Comparison of ENCODE assay signal across 11 cellular contexts in the genomic region with DNA sequence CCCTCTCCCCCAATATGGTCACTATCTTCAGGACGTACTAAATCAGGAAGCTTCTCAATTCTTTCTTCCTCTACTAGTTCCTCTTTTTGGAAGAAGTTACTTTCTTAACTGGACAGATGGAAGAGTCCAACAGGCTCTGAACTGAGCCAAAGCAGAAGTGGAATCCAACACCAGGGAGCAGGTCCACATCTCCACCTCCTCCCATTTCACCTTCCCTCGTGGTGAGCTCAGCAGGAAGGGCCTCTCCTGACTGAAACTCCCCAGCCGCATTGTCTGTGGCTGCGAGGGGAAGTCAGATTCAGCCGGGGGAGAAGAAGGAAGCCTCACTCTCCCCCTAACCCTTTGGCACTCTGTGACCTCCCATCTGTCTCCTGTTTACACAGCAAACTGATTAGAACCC.
DNase-seq lines count a peak whose midpoint lies in the region; ATAC-seq and TF ChIP-seq lines count a peak whose summit lies in the region.
"Had no signal": no experiment of that assay in that cellular context is flagged by ENCODE, and none has a peak within 500 bp of the region (broad histone marks: within the 10 kb centered on the region; RNA-seq: fewer than 3 reads in every experiment).

No MANE protein-coding gene starts in this region.

- H3K4me3 Mint-ChIP-seq in GM23338, result no peak overlapping the region
- no peak overlapping the region for H3K4me3 Mint-ChIP-seq in effector memory CD8-positive, alpha-beta T cell
- H3K4me3 Mint-ChIP-seq in stimulated activated naive B cell treated with anti-CD40 and anti-IgM and Interleukin-4, amounts not matched to agents 10 μg/mL and 1 μg/mL and 100 μg/mL, for 72 hours, result peak overlapping the region; percentile 14 to 34
- H3K4me3 Mint-ChIP-seq: brain, nephron had no signal

- H3K27ac ChIP-seq in GM23338 (ENCODE audit: low read depth), result no peak overlapping the region

- no peaks in the 10 kb centered on the region for H3K4me1 Mint-ChIP-seq in GM23338
- peaks cover 4 to 7% of the 10 kb centered on the region in 2 donors for H3K4me1 Mint-ChIP-seq in effector memory CD8-positive, alpha-beta T cell (ENCODE audit: low read depth in 2 of 2)
- H3K4me1 Mint-ChIP-seq in stimulated activated naive B cell treated with anti-CD40 and anti-IgM and Interleukin-4, amounts not matched to agents 10 μg/mL and 1 μg/mL and 100 μg/mL, for 72 hours, result peaks cover 26 to 47% of the 10 kb centered on the region in 2 donors
- H3K4me1 Mint-ChIP-seq: brain, nephron had no signal

- H3K4me2 ChIP-seq in GM23338, result no peak overlapping the region

- DNase-seq in GM23338 (ENCODE audit: low spot score), result no peak
- peak; percentile 75 to 97 for DNase-seq in NOMO-1 (lab: John Stamatoyannopoulos, UW; ENCODE audit: unreplicated experiment in 2 of 2)
- DNase-seq in effector memory CD8-positive, alpha-beta T cell, result no peak
- peak; percentile 20 for DNase-seq in stimulated activated naive B cell treated with anti-CD40 and anti-IgM and Interleukin-4, amounts not matched to agents 10 μg/mL and 1 μg/mL and 100 μg/mL, for 72 hours
- no peak for DNase-seq in NCI-H146 (lab: John Stamatoyannopoulos, UW)
- no peak for DNase-seq in activated naive CD4-positive, alpha-beta T cell treated with Interleukin-2 at 50 U/mL for 16 hours
- DNase-seq: activated naive CD4-positive, alpha-beta T cell; MM.1S had no signal

- peaks cover 16% of the 10 kb centered on the region; the same call in 1 of the 2 replicates for H3K9me2 ChIP-seq in GM23338 (ENCODE audit: insufficient read depth)

- no peak for ATAC-seq in GM23338
- peak; percentile 19 for ATAC-seq in effector memory CD8-positive, alpha-beta T cell (replicated peaks)
- peak; percentile 56 to 58 for ATAC-seq in stimulated activated naive B cell treated with anti-CD40 and anti-IgM and Interleukin-4, amounts not matched to agents 10 μg/mL and 1 μg/mL and 100 μg/mL, for 72 hours (replicated peaks)
- no peak for ATAC-seq in GM18519 (IDR thresholded peaks at IDR 0.05; ENCODE audit: low FRiP score, unreplicated experiment)

- H3F3A ChIP-seq in GM23338 (replicated peaks; ENCODE audit: low read depth), result no peaks in the 10 kb centered on the region

- no peaks in the 10 kb centered on the region for H3K27me3 ChIP-seq in GM23338 (ENCODE audit: insufficient read depth)

- H2AFZ ChIP-seq in GM23338, result 0 out of 2 replicates have a peak overlapping the region, but pooled peaks have one; percentile 84

- no peaks in the 10 kb centered on the region for H3K4me1 ChIP-seq in GM23338 (ENCODE audit: insufficient read depth)

- H3K36me3 ChIP-seq in GM23338 (ENCODE audit: insufficient read depth), result no peaks in the 10 kb centered on the region

- no peaks in the 10 kb centered on the region for H3K79me2 ChIP-seq in GM23338 (replicated peaks; ENCODE audit: insufficient read depth)

- no peaks in the 10 kb centered on the region for H4K20me1 ChIP-seq in GM23338 (replicated peaks; ENCODE audit: insufficient read depth)

- no peak overlapping the region for H3K27ac Mint-ChIP-seq in GM23338
- peak overlapping the region in 1 of 2 donors; percentile 35 for H3K27ac Mint-ChIP-seq in effector memory CD8-positive, alpha-beta T cell
- peak overlapping the region; percentile 93 for H3K27ac Mint-ChIP-seq in stimulated activated naive B cell treated with anti-CD40 and anti-IgM and Interleukin-4, amounts not matched to agents 10 μg/mL and 1 μg/mL and 100 μg/mL, for 72 hours
- H3K27ac Mint-ChIP-seq: brain, nephron had no signal

- H3K36me3 Mint-ChIP-seq in GM23338 (ENCODE audit: low read depth), result no peaks in the 10 kb centered on the region
- H3K36me3 Mint-ChIP-seq in effector memory CD8-positive, alpha-beta T cell (ENCODE audit: insufficient read depth), result no peaks in the 10 kb centered on the region
- peaks cover 0 to 4% of the 10 kb centered on the region in 2 donors for H3K36me3 Mint-ChIP-seq in stimulated activated naive B cell treated with anti-CD40 and anti-IgM and Interleukin-4, amounts not matched to agents 10 μg/mL and 1 μg/mL and 100 μg/mL, for 72 hours
- H3K36me3 Mint-ChIP-seq: brain had no signal

- H3K27me3 Mint-ChIP-seq in GM23338 (ENCODE audit: insufficient read depth, low read depth, poor library complexity), result peaks cover 2% of the 10 kb centered on the region
- H3K27me3 Mint-ChIP-seq in effector memory CD8-positive, alpha-beta T cell, result peaks cover 13 to 26% of the 10 kb centered on the region in 2 donors
- H3K27me3 Mint-ChIP-seq in stimulated activated naive B cell treated with anti-CD40 and anti-IgM and Interleukin-4, amounts not matched to agents 10 μg/mL and 1 μg/mL and 100 μg/mL, for 72 hours, result no peaks in the 10 kb centered on the region
- H3K27me3 Mint-ChIP-seq: brain had no signal

- no peak for TF ChIP-seq CTCF in GM23338 (conservative IDR thresholded peaks at IDR 0.05; ENCODE audit: low read depth in 2 of 2)

- H3K9me3 Mint-ChIP-seq in GM23338, result peaks cover 3% of the 10 kb centered on the region; the same call in 1 of the 3 replicates
- no peaks in the 10 kb centered on the region for H3K9me3 Mint-ChIP-seq in effector memory CD8-positive, alpha-beta T cell
- H3K9me3 Mint-ChIP-seq in stimulated activated naive B cell treated with anti-CD40 and anti-IgM and Interleukin-4, amounts not matched to agents 10 μg/mL and 1 μg/mL and 100 μg/mL, for 72 hours, result peaks cover 2 to 4% of the 10 kb centered on the region in 2 donors

- H3K4me3 ChIP-seq in GM23338, result no peak overlapping the region

TF ChIP-seq in GM23338, 12 proteins besides CTCF, POLR2A, EP300 and RAD21 (continues in another document):
- TF ChIP-seq POLR2AphosphoS5 (IDR thresholded peaks at IDR 0.05; ENCODE audit: low read depth), result no peak
- no peak for TF ChIP-seq EZH2phosphoT487 (IDR thresholded peaks at IDR 0.05; ENCODE audit: unreplicated experiment)
- TF ChIP-seq, protein P1, sequence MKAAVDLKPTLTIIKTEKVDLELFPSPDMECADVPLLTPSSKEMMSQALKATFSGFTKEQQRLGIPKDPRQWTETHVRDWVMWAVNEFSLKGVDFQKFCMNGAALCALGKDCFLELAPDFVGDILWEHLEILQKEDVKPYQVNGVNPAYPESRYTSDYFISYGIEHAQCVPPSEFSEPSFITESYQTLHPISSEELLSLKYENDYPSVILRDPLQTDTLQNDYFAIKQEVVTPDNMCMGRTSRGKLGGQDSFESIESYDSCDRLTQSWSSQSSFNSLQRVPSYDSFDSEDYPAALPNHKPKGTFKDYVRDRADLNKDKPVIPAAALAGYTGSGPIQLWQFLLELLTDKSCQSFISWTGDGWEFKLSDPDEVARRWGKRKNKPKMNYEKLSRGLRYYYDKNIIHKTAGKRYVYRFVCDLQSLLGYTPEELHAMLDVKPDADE (IDR thresholded peaks at IDR 0.05), result no peak
- no peak for TF ChIP-seq JUNB (IDR thresholded peaks at IDR 0.05; ENCODE audit: unreplicated experiment)
- no peak for TF ChIP-seq ZNF331 (CRISPR knock-in tag; IDR thresholded peaks at IDR 0.05; ENCODE audit: low read depth)
- no peak for TF ChIP-seq CREB1 (CRISPR knock-in tag; IDR thresholded peaks at IDR 0.05; ENCODE audit: low read depth)
- TF ChIP-seq EZH2 (IDR thresholded peaks at IDR 0.05; ENCODE audit: low read depth, unreplicated experiment), result no peak
- TF ChIP-seq NANOG (IDR thresholded peaks at IDR 0.05; ENCODE audit: borderline replicate concordance), result no peak
- TF ChIP-seq ZNF114 (CRISPR knock-in tag; IDR thresholded peaks at IDR 0.05), result no peak

Comparison
In these comparisons a context has a peak if more than half of its experiments do, and no peak if none do; other contexts are left out.
1. ATAC-seq: peak in effector memory CD8-positive, alpha-beta T cell (single experiment) and stimulated activated naive B cell treated with anti-CD40 and anti-IgM and Interleukin-4, amounts not matched to agents 10 μg/mL and 1 μg/mL and 100 μg/mL, for 72 hours (2 of 2); none in GM23338 (single experiment) and GM18519 (single experiment).
2. DNase-seq: peak in NOMO-1 (2 of 2) and stimulated activated naive B cell treated with anti-CD40 and anti-IgM and Interleukin-4, amounts not matched to agents 10 μg/mL and 1 μg/mL and 100 μg/mL, for 72 hours (single experiment); none in GM23338 (single experiment), effector memory CD8-positive, alpha-beta T cell (0 of 3), NCI-H146 (single experiment) and activated naive CD4-positive, alpha-beta T cell treated with Interleukin-2 at 50 U/mL for 16 hours (single experiment).
3. H3K4me3 Mint-ChIP-seq: peak in stimulated activated naive B cell treated with anti-CD40 and anti-IgM and Interleukin-4, amounts not matched to agents 10 μg/mL and 1 μg/mL and 100 μg/mL, for 72 hours (2 of 2); none in GM23338 (single experiment) and effector memory CD8-positive, alpha-beta T cell (0 of 2).